ENCODE assay signal across 9 cellular contexts in the genomic region with DNA sequence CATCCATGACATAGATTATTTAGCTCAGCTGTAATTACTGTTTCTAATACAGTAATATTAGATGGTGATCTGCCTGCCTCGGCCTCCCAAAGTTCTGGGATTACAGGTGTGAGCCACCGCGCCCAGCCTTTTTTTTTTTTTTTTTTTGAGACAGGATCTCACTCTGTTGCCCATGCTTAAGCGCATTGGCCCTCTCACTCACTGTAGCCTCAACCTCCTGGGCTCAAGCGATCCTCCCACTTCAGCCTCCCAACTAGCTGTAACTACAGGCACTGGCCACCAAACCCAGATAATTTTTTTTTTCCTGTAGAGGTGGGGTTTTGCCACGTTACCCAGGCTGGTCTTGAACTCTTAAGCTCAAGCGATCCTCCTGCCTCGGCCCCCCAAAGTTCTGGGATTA. TPM values are rescaled to one million over a fixed set of nuclear protein-coding genes. Genes with fewer than 3 reads are reported as not detected.
"Had no signal": no experiment of that assay in that cellular context is flagged by ENCODE, and none has a peak within 500 bp of the region (broad histone marks: within the 10 kb centered on the region; RNA-seq: fewer than 3 reads in every experiment).

No MANE protein-coding gene starts in this region.

RNA-seq across cellular contexts. Expression of gene IL23A, which starts 3.2 kb away (rescaled TPM):
- polyA plus RNA-seq: aorta had no signal

RNA-seq across cellular contexts. Expression of gene APOF, which starts 27.1 kb away (rescaled TPM):
- total RNA-seq: activated CD4-positive, alpha-beta memory T cell treated with anti-CD3 and anti-CD28 coated beads, Interleukin-2, amount 10 ng/mL, durations not matched to agents 7 days and 5 days; activated T-helper 2 cell treated with anti-CD3 and anti-CD28 coated beads, Interferon-gamma antibody, Interleukin-2, Interleukin-4, amounts not matched to agents 10 μg/mL and 5 μg/mL and 100 μg/mL, durations not matched to agents 14 hours and 24 hours and 36 hours; aorta; NCI-H460; PC-3; Peyer's patch; SJSA1; T-cell had no signal
- polyA plus RNA-seq: SK-N-SH had no signal
